In the genomic region with DNA sequence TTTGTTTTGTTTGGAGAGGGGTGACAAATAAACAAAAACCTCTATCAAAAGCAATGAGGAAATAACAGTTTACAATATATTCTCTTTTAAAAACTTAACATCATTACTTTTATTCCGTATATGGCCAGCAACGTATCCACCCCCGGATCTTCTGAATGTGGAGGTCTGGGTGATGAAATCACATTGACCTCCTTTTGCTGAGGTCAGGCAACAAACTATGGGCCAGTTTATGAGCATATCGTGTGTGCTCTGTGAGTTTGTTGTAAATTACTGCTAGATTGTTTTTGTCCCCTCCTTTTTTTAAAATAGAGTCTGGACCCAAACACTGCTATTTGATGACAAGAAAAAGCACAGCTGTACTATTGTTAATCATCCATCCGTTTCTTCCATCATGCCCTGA, we compare ENCODE assay signal across 19 cellular contexts.
"Had no signal": no experiment of that assay in that cellular context is flagged by ENCODE, and none has a peak within 500 bp of the region (broad histone marks: within the 10 kb centered on the region; RNA-seq: fewer than 3 reads in every experiment).

No MANE protein-coding gene starts in this region.

- DNase-seq: activated CD4-positive, alpha-beta T cell treated with anti-CD3 and anti-CD28 coated beads for 1 hour; activated gamma-delta T cell treated with Interleukin-2 at 50 U/mL for 16 hours; activated T-cell treated with anti-CD3 and anti-CD28 coated beads, Interleukin-2, amount 50 U/mL, for 1 hour; aorta; colonic mucosa; dorsolateral prefrontal cortex; effector memory CD8-positive, alpha-beta T cell; foreskin melanocyte; lower lobe of right lung; naive B cell; sigmoid colon; spleen; stimulated activated CD4-positive, alpha-beta T cell treated with anti-CD3 and anti-CD28 coated beads, Interleukin-4, amount 100 ng/mL, for 1 hour; stimulated activated naive CD4-positive, alpha-beta T cell; T-helper 9 cell; upper lobe of left lung had no signal

- ATAC-seq: effector memory CD8-positive, alpha-beta T cell; left lobe of liver; lower lobe of right lung had no signal

- H3K4me3 ChIP-seq: colonic mucosa, dorsolateral prefrontal cortex, esophagus muscularis mucosa, lower lobe of right lung, sigmoid colon, spleen, thoracic aorta, upper lobe of left lung had no signal

- H3K27me3 ChIP-seq: colonic mucosa, dorsolateral prefrontal cortex, esophagus muscularis mucosa, sigmoid colon, spleen, upper lobe of left lung had no signal

- H3K27ac ChIP-seq: colonic mucosa, dorsolateral prefrontal cortex, esophagus muscularis mucosa, lower lobe of right lung, sigmoid colon, spleen, thoracic aorta, upper lobe of left lung had no signal

- H3K9me3 ChIP-seq: colonic mucosa, lower lobe of right lung, thoracic aorta had no signal

- H3K4me1 ChIP-seq: colonic mucosa, esophagus muscularis mucosa, lower lobe of right lung, sigmoid colon, spleen, upper lobe of left lung had no signal

- H3K36me3 ChIP-seq: colonic mucosa, esophagus muscularis mucosa, lower lobe of right lung, sigmoid colon, spleen, thoracic aorta, upper lobe of left lung had no signal
